Comparison of ENCODE assay signal across 8 cellular contexts in genomic region chr1:26786437-26787380, GRCh38. TPM values are rescaled to one million over a fixed set of nuclear protein-coding genes. Genes with fewer than 3 reads are reported as not detected.
DNase-seq lines count a peak whose midpoint lies in the region; ATAC-seq and TF ChIP-seq lines count a peak whose summit lies in the region.

No MANE protein-coding gene starts in this region.

- ATAC-seq in HG03354 (IDR thresholded peaks at IDR 0.05; ENCODE audit: poor library complexity, severe bottlenecking, unreplicated experiment): peak; percentile 15

- peak overlapping the region; percentile 62 to 79 (median 74) for H3K4me3 ChIP-seq in breast epithelium
- peak overlapping the region; percentile 62 for H3K4me3 ChIP-seq in skeletal muscle cell (ENCODE audit: low read depth, low read length)

- peak overlapping the region; percentile 98 to 99 for H3K27ac ChIP-seq in breast epithelium

- no peak for TF ChIP-seq POLR2A in breast epithelium (IDR thresholded peaks at IDR 0.05)

- DNase-seq in Daoy (ENCODE audit: low read depth) (peak; percentile 85), SK-N-DZ (ENCODE audit: low spot score) (peak; percentile 76), breast epithelium (ENCODE audit: low spot score in 2 of 2) (peak in 1 of 2 donors; percentile 47), iPS-NIHi7 (ENCODE audit: extremely low spot score) (peak; percentile 79), skeletal muscle cell (ENCODE audit: low read depth) (peak; percentile 44), D341Med (ENCODE audit: low spot score) (no peak), 8988T (no peak)

- no peaks in the 10 kb centered on the region for H3K9me3 ChIP-seq in breast epithelium

- H3K27me3 ChIP-seq in breast epithelium: no peaks in the 10 kb centered on the region

- H3K4me1 ChIP-seq in breast epithelium: peaks cover 7 to 8% of the 10 kb centered on the region in 2 donors

- TF ChIP-seq CTCF in breast epithelium (IDR thresholded peaks at IDR 0.05): no peak

- intact Hi-C loops in breast epithelium (cut with DNase I; ENCODE audit: low total_unique reads): loop anchor here (5.0 kb wide), 1 partner anchor 89 kb away; the partner anchor contains the start of gene ARID1A

- H3K36me3 ChIP-seq in breast epithelium: no peaks in the 10 kb centered on the region

RNA-seq across cellular contexts. Expression of gene PIGV, which starts 1.0 kb away (rescaled TPM):
- total RNA-seq in Daoy (2014; rRNA removed; shearing (Covaris generic)): 7.9 and 9.0 TPM in 2 replicates
- 10.4 and 13.6 TPM in 2 replicates for polyA plus RNA-seq in SK-N-DZ (2014; cell fraction: cytosol; rRNA removed)
- polyA plus RNA-seq in SK-N-DZ (2014; cell fraction: nucleus; rRNA removed): 5.5 and 6.5 TPM in 2 replicates
- total RNA-seq in breast epithelium: 10 to 100 TPM; 18.7 to 36.8 (median 29.7) TPM

RNA-seq across cellular contexts. Expression of gene ZDHHC18, which starts 39.8 kb away (rescaled TPM):
- 10.7 and 13.9 TPM in 2 replicates for total RNA-seq in Daoy (2014; rRNA removed; shearing (Covaris generic))
- polyA plus RNA-seq in SK-N-DZ (2014; cell fraction: cytosol; rRNA removed): 22.8 and 25.8 TPM in 2 replicates
- 18.4 and 19.8 TPM in 2 replicates for polyA plus RNA-seq in SK-N-DZ (2014; cell fraction: nucleus; rRNA removed)
- 10 to 100 TPM; 12.3 to 35.4 (median 16.4) TPM for total RNA-seq in breast epithelium

Comparison
In these comparisons a context has a peak if more than half of its experiments do, and no peak if none do; other contexts are left out.
1. DNase-seq: peak in Daoy (single experiment), SK-N-DZ (single experiment), iPS-NIHi7 (single experiment) and skeletal muscle cell (single experiment); none in D341Med (single experiment) and 8988T (single experiment).